In the genomic region with DNA sequence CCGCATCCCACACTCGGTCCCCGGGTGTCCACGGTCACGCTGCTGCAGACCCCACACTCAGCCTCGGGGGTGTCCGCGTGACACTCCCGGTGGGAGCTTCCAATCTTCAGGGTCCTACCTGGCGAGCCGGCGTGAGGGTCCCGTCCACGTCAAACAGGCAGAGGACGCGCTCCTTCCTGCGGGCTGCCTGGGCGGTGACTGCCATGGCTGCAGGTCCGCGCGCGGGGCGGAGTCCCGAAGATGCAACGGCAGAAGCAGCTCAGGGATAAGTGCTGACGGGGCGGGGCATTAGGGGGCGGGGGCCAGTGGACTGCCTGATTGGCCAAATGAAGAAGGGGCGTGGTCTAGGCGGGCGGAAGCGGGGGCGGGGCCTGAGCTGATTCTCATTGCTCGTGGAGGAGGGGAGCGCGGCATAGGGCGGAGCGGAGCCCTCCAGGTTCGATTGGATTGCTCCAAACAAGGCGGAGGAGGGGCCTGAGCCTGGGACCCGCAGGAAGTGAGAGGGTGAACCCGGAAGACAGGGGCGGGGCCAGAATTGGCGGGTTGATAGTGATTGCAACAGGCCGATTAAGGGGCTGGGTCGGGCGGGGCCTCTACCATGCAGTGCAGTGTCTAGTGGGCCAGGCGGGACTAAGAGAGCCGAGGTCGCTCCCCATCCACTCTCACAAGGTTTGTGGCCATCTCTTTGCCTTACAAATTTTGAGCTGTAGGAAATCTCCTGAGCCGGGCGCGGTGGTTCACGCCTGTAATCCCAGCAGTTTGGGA, we compare ENCODE assay signal across 1 cellular context.
TF ChIP-seq lines count a peak whose summit lies in the region.

Gene PMM1 (minus strand): TSS at position 240 of the 765 bp plus-strand sequence. CDS start 35 bp downstream, at position 205.

TF ChIP-seq in HepG2, 621 proteins besides CTCF, POLR2A, EP300 and RAD21 (continued from another document and continues in another):
- TF ChIP-seq, protein P1, sequence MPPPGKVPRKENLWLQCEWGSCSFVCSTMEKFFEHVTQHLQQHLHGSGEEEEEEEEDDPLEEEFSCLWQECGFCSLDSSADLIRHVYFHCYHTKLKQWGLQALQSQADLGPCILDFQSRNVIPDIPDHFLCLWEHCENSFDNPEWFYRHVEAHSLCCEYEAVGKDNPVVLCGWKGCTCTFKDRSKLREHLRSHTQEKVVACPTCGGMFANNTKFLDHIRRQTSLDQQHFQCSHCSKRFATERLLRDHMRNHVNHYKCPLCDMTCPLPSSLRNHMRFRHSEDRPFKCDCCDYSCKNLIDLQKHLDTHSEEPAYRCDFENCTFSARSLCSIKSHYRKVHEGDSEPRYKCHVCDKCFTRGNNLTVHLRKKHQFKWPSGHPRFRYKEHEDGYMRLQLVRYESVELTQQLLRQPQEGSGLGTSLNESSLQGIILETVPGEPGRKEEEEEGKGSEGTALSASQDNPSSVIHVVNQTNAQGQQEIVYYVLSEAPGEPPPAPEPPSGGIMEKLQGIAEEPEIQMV (CRISPR knock-in tag; IDR thresholded peaks at IDR 0.05; ENCODE audit: low read depth): 0 out of 2 replicates have a peak, but pooled peaks have one; percentile 53
- TF ChIP-seq EHMT2 (IDR thresholded peaks at IDR 0.05; ENCODE audit: borderline replicate concordance, low read depth, low read length) (no peak), HIVEP1 (CRISPR knock-in tag; IDR thresholded peaks at IDR 0.05) (peak; percentile 41; the same call in 1 of the 2 replicates), ZNF784 (CRISPR knock-in tag; IDR thresholded peaks at IDR 0.05; ENCODE audit: borderline replicate concordance) (peak; percentile 51; the same call in 1 of the 2 replicates), DRAP1 (CRISPR knock-in tag; IDR thresholded peaks at IDR 0.05) (peak; percentile 64; the same call in 1 of the 2 replicates), ZNF251 (CRISPR knock-in tag; IDR thresholded peaks at IDR 0.05) (no peak), PLSCR1 (CRISPR knock-in tag; IDR thresholded peaks at IDR 0.05; ENCODE audit: borderline replicate concordance) (no peak), NR3C1 (CRISPR knock-in tag; IDR thresholded peaks at IDR 0.05) (no peak), ZFY (CRISPR knock-in tag; IDR thresholded peaks at IDR 0.05) (peak; percentile 66), ARID2 (CRISPR knock-in tag; IDR thresholded peaks at IDR 0.05; ENCODE audit: borderline replicate concordance) (no peak), RORA (CRISPR knock-in tag; IDR thresholded peaks at IDR 0.05) (no peak), PAX8 (CRISPR knock-in tag; IDR thresholded peaks at IDR 0.05; ENCODE audit: borderline replicate concordance) (no peak), ZNF7 (CRISPR knock-in tag; IDR thresholded peaks at IDR 0.05) (no peak), ARNTL (CRISPR knock-in tag; IDR thresholded peaks at IDR 0.05) (no peak), YEATS4 (CRISPR knock-in tag; IDR thresholded peaks at IDR 0.05; ENCODE audit: borderline replicate concordance) (peak; percentile 52; the same call in 1 of the 2 replicates), TERF1 (CRISPR knock-in tag; IDR thresholded peaks at IDR 0.05) (no peak), ZNF75D (CRISPR knock-in tag; IDR thresholded peaks at IDR 0.05; ENCODE audit: borderline replicate concordance) (no peak), HHEX (CRISPR knock-in tag; IDR thresholded peaks at IDR 0.05) (no peak), CHD4 (IDR thresholded peaks at IDR 0.05; ENCODE audit: borderline replicate concordance, low read length) (0 out of 2 replicates have a peak, but pooled peaks have one; percentile 48), RBM22 (optimal IDR thresholded peaks at IDR 0.05; ENCODE audit: low read length) (no peak), PCBP1 (IDR thresholded peaks at IDR 0.05; ENCODE audit: borderline replicate concordance, low read depth, low read length) (peak; percentile 81; the same call in 1 of the 2 replicates), TBP (CRISPR knock-in tag; IDR thresholded peaks at IDR 0.05) (no peak), HOXA5 (CRISPR knock-in tag; IDR thresholded peaks at IDR 0.05) (no peak), HES4 (CRISPR knock-in tag; IDR thresholded peaks at IDR 0.05; ENCODE audit: borderline replicate concordance) (peak; percentile 81; the same call in 1 of the 2 replicates)
- TF ChIP-seq, protein P2, sequence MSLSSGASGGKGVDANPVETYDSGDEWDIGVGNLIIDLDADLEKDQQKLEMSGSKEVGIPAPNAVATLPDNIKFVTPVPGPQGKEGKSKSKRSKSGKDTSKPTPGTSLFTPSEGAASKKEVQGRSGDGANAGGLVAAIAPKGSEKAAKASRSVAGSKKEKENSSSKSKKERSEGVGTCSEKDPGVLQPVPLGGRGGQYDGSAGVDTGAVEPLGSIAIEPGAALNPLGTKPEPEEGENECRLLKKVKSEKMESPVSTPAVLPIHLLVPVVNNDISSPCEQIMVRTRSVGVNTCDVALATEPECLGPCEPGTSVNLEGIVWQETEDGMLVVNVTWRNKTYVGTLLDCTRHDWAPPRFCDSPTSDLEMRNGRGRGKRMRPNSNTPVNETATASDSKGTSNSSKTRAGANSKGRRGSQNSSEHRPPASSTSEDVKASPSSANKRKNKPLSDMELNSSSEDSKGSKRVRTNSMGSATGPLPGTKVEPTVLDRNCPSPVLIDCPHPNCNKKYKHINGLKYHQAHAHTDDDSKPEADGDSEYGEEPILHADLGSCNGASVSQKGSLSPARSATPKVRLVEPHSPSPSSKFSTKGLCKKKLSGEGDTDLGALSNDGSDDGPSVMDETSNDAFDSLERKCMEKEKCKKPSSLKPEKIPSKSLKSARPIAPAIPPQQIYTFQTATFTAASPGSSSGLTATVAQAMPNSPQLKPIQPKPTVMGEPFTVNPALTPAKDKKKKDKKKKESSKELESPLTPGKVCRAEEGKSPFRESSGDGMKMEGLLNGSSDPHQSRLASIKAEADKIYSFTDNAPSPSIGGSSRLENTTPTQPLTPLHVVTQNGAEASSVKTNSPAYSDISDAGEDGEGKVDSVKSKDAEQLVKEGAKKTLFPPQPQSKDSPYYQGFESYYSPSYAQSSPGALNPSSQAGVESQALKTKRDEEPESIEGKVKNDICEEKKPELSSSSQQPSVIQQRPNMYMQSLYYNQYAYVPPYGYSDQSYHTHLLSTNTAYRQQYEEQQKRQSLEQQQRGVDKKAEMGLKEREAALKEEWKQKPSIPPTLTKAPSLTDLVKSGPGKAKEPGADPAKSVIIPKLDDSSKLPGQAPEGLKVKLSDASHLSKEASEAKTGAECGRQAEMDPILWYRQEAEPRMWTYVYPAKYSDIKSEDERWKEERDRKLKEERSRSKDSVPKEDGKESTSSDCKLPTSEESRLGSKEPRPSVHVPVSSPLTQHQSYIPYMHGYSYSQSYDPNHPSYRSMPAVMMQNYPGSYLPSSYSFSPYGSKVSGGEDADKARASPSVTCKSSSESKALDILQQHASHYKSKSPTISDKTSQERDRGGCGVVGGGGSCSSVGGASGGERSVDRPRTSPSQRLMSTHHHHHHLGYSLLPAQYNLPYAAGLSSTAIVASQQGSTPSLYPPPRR (CRISPR knock-in tag; IDR thresholded peaks at IDR 0.05; ENCODE audit: borderline replicate concordance): peak; percentile 15; the same call in 1 of the 2 replicates
- TF ChIP-seq, protein P3, sequence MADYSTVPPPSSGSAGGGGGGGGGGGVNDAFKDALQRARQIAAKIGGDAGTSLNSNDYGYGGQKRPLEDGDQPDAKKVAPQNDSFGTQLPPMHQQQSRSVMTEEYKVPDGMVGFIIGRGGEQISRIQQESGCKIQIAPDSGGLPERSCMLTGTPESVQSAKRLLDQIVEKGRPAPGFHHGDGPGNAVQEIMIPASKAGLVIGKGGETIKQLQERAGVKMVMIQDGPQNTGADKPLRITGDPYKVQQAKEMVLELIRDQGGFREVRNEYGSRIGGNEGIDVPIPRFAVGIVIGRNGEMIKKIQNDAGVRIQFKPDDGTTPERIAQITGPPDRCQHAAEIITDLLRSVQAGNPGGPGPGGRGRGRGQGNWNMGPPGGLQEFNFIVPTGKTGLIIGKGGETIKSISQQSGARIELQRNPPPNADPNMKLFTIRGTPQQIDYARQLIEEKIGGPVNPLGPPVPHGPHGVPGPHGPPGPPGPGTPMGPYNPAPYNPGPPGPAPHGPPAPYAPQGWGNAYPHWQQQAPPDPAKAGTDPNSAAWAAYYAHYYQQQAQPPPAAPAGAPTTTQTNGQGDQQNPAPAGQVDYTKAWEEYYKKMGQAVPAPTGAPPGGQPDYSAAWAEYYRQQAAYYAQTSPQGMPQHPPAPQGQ (CRISPR knock-in tag; IDR thresholded peaks at IDR 0.05; ENCODE audit: borderline replicate concordance): no peak
- TF ChIP-seq, protein P4, sequence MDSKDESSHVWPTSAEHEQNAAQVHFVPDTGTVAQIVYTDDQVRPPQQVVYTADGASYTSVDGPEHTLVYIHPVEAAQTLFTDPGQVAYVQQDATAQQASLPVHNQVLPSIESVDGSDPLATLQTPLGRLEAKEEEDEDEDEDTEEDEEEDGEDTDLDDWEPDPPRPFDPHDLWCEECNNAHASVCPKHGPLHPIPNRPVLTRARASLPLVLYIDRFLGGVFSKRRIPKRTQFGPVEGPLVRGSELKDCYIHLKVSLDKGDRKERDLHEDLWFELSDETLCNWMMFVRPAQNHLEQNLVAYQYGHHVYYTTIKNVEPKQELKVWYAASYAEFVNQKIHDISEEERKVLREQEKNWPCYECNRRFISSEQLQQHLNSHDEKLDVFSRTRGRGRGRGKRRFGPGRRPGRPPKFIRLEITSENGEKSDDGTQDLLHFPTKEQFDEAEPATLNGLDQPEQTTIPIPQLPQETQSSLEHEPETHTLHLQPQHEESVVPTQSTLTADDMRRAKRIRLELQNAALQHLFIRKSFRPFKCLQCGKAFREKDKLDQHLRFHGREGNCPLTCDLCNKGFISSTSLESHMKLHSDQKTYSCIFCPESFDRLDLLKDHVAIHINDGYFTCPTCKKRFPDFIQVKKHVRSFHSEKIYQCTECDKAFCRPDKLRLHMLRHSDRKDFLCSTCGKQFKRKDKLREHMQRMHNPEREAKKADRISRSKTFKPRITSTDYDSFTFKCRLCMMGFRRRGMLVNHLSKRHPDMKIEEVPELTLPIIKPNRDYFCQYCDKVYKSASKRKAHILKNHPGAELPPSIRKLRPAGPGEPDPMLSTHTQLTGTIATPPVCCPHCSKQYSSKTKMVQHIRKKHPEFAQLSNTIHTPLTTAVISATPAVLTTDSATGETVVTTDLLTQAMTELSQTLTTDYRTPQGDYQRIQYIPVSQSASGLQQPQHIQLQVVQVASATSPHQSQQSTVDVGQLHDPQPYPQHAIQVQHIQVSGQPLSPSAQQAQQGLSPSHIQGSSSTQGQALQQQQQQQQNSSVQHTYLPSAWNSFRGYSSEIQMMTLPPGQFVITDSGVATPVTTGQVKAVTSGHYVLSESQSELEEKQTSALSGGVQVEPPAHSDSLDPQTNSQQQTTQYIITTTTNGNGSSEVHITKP (CRISPR knock-in tag; IDR thresholded peaks at IDR 0.05; ENCODE audit: low read depth): peak; percentile 82; the same call in 1 of the 2 replicates
- TF ChIP-seq, protein P5, sequence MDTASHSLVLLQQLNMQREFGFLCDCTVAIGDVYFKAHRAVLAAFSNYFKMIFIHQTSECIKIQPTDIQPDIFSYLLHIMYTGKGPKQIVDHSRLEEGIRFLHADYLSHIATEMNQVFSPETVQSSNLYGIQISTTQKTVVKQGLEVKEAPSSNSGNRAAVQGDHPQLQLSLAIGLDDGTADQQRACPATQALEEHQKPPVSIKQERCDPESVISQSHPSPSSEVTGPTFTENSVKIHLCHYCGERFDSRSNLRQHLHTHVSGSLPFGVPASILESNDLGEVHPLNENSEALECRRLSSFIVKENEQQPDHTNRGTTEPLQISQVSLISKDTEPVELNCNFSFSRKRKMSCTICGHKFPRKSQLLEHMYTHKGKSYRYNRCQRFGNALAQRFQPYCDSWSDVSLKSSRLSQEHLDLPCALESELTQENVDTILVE (CRISPR knock-in tag; IDR thresholded peaks at IDR 0.05): no peak
- TF ChIP-seq, protein P6, sequence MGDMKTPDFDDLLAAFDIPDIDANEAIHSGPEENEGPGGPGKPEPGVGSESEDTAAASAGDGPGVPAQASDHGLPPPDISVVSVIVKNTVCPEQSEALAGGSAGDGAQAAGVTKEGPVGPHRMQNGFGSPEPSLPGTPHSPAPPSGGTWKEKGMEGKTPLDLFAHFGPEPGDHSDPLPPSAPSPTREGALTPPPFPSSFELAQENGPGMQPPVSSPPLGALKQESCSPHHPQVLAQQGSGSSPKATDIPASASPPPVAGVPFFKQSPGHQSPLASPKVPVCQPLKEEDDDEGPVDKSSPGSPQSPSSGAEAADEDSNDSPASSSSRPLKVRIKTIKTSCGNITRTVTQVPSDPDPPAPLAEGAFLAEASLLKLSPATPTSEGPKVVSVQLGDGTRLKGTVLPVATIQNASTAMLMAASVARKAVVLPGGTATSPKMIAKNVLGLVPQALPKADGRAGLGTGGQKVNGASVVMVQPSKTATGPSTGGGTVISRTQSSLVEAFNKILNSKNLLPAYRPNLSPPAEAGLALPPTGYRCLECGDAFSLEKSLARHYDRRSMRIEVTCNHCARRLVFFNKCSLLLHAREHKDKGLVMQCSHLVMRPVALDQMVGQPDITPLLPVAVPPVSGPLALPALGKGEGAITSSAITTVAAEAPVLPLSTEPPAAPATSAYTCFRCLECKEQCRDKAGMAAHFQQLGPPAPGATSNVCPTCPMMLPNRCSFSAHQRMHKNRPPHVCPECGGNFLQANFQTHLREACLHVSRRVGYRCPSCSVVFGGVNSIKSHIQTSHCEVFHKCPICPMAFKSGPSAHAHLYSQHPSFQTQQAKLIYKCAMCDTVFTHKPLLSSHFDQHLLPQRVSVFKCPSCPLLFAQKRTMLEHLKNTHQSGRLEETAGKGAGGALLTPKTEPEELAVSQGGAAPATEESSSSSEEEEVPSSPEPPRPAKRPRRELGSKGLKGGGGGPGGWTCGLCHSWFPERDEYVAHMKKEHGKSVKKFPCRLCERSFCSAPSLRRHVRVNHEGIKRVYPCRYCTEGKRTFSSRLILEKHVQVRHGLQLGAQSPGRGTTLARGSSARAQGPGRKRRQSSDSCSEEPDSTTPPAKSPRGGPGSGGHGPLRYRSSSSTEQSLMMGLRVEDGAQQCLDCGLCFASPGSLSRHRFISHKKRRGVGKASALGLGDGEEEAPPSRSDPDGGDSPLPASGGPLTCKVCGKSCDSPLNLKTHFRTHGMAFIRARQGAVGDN (CRISPR knock-in tag; IDR thresholded peaks at IDR 0.05): peak; percentile 67
